In genomic region chr1:48080343-48081255, GRCh38 we compare ENCODE assay signal across 17 cellular contexts.
"Had no signal": no experiment of that assay in that cellular context is flagged by ENCODE, and none has a peak within 500 bp of the region (broad histone marks: within the 10 kb centered on the region; RNA-seq: fewer than 3 reads in every experiment).

No MANE protein-coding gene starts in this region.

- H3K36me3 ChIP-seq: gastrocnemius medialis, heart right ventricle, left ventricle myocardium inferior, sigmoid colon, spleen had no signal

- H3K4me1 Mint-ChIP-seq: activated CD4-positive, alpha-beta T cell treated with anti-CD3 and anti-CD28 coated beads, Interleukin-2, amount 10 ng/mL, durations not matched to agents 7 days and 5 days; natural killer cell; stimulated activated naive CD8-positive, alpha-beta T cell treated with anti-CD3 and anti-CD28 coated beads, Interleukin-15, amount 100 ng/mL, for 72 hours had no signal

- H3K4me3 ChIP-seq: coronary artery, gastrocnemius medialis, heart right ventricle, left ventricle myocardium inferior, psoas muscle, sigmoid colon, spleen had no signal

- DNase-seq: activated CD4-positive, alpha-beta T cell treated with anti-CD3 and anti-CD28 coated beads, Interleukin-2, amount 10 ng/mL, durations not matched to agents 7 days and 5 days; activated CD4-positive, CD25-positive, alpha-beta regulatory T cell; activated naive CD8-positive, alpha-beta T cell treated with anti-CD3 and anti-CD28 coated beads for 36 hours; amygdala; central memory CD4-positive, alpha-beta T cell; effector CD8-positive, alpha-beta T cell; gastrocnemius medialis; heart right ventricle; left ventricle myocardium inferior; natural killer cell; psoas muscle; sigmoid colon; spleen; stimulated activated naive CD8-positive, alpha-beta T cell treated with anti-CD3 and anti-CD28 coated beads, Interleukin-15, amount 100 ng/mL, for 72 hours had no signal

- H3K4me3 Mint-ChIP-seq: activated CD4-positive, alpha-beta T cell treated with anti-CD3 and anti-CD28 coated beads, Interleukin-2, amount 10 ng/mL, durations not matched to agents 7 days and 5 days; activated naive CD8-positive, alpha-beta T cell treated with anti-CD3 and anti-CD28 coated beads for 36 hours; brain; natural killer cell; stimulated activated naive CD8-positive, alpha-beta T cell treated with anti-CD3 and anti-CD28 coated beads, Interleukin-15, amount 100 ng/mL, for 72 hours; T-helper 2 cell treated with Interferon-gamma antibody and Interleukin-4, amounts not matched to agents 5 μg/mL and 100 μg/mL, for 36 hours had no signal

- H3K27ac ChIP-seq: coronary artery, gastrocnemius medialis, heart right ventricle, left ventricle myocardium inferior, psoas muscle, sigmoid colon, spleen had no signal

- H3K4me1 ChIP-seq: gastrocnemius medialis, heart right ventricle, left ventricle myocardium inferior, psoas muscle, spleen had no signal

- H3K36me3 Mint-ChIP-seq: activated naive CD8-positive, alpha-beta T cell treated with anti-CD3 and anti-CD28 coated beads for 36 hours; brain; natural killer cell had no signal

- H3K27ac Mint-ChIP-seq: activated CD4-positive, alpha-beta T cell treated with anti-CD3 and anti-CD28 coated beads, Interleukin-2, amount 10 ng/mL, durations not matched to agents 7 days and 5 days; activated naive CD8-positive, alpha-beta T cell treated with anti-CD3 and anti-CD28 coated beads for 36 hours; natural killer cell; T-helper 2 cell treated with Interferon-gamma antibody and Interleukin-4, amounts not matched to agents 5 μg/mL and 100 μg/mL, for 36 hours had no signal

- H3K9me3 ChIP-seq: gastrocnemius medialis, heart right ventricle, left ventricle myocardium inferior, psoas muscle, sigmoid colon, spleen had no signal

- H3K27me3 ChIP-seq: gastrocnemius medialis, spleen had no signal

- H3K9me3 Mint-ChIP-seq: activated CD4-positive, alpha-beta T cell treated with anti-CD3 and anti-CD28 coated beads, Interleukin-2, amount 10 ng/mL, durations not matched to agents 7 days and 5 days; activated naive CD8-positive, alpha-beta T cell treated with anti-CD3 and anti-CD28 coated beads for 36 hours; brain; natural killer cell; stimulated activated naive CD8-positive, alpha-beta T cell treated with anti-CD3 and anti-CD28 coated beads, Interleukin-15, amount 100 ng/mL, for 72 hours; T-helper 2 cell treated with Interferon-gamma antibody and Interleukin-4, amounts not matched to agents 5 μg/mL and 100 μg/mL, for 36 hours had no signal
